Comparison of ENCODE assay signal across 8 cellular contexts in the genomic region with DNA sequence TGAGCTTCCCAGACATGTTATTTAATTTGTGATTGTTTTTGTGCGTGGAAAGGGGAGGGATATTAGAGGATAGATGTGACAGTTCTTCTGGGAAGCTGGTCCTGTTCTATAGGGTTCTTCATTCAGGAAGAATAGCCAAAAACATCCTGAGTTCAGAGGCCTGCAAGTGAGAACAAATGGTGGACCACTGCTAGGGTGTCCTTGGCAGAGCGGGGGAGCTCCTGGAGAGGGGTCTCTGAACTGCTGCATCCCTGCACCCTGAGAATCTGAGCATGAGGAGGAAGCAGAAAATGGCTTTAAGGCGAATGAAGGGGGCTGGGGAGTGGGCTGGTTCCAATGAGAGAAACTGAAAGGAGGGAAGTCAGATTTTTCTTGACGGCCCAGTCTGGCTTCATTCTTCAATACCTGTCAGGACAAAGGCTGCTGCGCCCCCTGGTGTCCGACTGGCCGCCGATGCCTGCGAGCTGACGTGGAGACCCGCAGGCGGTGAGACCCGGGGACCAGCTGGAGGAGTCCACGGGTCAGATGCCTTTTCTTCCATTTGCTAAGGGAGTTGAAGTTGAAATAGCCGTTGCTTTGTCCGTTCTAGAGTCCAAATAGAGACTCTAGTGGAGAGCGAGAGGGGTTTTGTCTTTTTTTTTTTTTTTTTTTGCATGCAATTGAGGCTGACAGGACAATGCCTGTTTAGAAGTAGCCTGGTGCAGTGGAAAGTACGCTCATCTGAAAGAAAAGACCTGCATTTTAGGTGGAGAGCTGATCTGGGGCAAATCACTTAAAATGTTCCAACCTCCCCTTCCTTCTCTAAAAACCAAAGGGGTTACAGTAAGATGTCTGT. TPM values are rescaled to one million over a fixed set of nuclear protein-coding genes. Genes with fewer than 3 reads are reported as not detected.
DNase-seq lines count a peak whose midpoint lies in the region; ATAC-seq and TF ChIP-seq lines count a peak whose summit lies in the region.

No MANE protein-coding gene starts in this region.

- H3K36me3 ChIP-seq in KMS-11 (ENCODE audit: insufficient read depth) (no peaks in the 10 kb centered on the region), osteoblast (ENCODE audit: insufficient read depth, low read length) (no peaks in the 10 kb centered on the region)

- H3K4me2 ChIP-seq in KMS-11 (peak overlapping the region; percentile 36; the same call in 1 of the 2 replicates), osteoblast (ENCODE audit: insufficient read depth, low read length) (peak overlapping the region; percentile 66)

- TF ChIP-seq CTCF in KMS-11 (conservative IDR thresholded peaks at IDR 0.05; ENCODE audit: low read depth, low read length) (peak; percentile 87), foreskin fibroblast (IDR thresholded peaks at IDR 0.05; ENCODE audit: low read depth, low read length) (peak; percentile 93), osteoblast (IDR thresholded peaks at IDR 0.05; ENCODE audit: extremely low read depth, low read depth, low read length) (peak; percentile 90)

- no peaks in the 10 kb centered on the region for H4K20me1 ChIP-seq in KMS-11 (ENCODE audit: insufficient read depth)
- H4K20me1 ChIP-seq in osteoblast (ENCODE audit: insufficient read depth, low read length), result no peaks in the 10 kb centered on the region

- H3K9me3 ChIP-seq in osteoblast (ENCODE audit: low read depth, low read length), result no peaks in the 10 kb centered on the region

- H2AFZ ChIP-seq in KMS-11 (ENCODE audit: low read depth) (peak overlapping the region; percentile 26; the same call in 1 of the 2 replicates), osteoblast (ENCODE audit: low read length) (peak overlapping the region; percentile 77)

- no peaks in the 10 kb centered on the region for H3K79me2 ChIP-seq in KMS-11 (ENCODE audit: insufficient read depth, low read depth)
- no peaks in the 10 kb centered on the region for H3K79me2 ChIP-seq in osteoblast (ENCODE audit: insufficient read depth, low read length)

- no peaks in the 10 kb centered on the region for H3K27me3 ChIP-seq in KMS-11 (ENCODE audit: insufficient read depth, low read depth)
- H3K27me3 ChIP-seq in osteoblast (ENCODE audit: insufficient read depth, low read length), result peaks cover 64% of the 10 kb centered on the region

- ATAC-seq in GM21786 (IDR thresholded peaks at IDR 0.05; ENCODE audit: unreplicated experiment), result peak; percentile 83

- H3K27ac ChIP-seq in KMS-11 (no peak overlapping the region), osteoblast (ENCODE audit: low read depth, low read length) (no peak overlapping the region), temporal lobe (ENCODE audit: low read depth, low read length) (peak overlapping the region; percentile 71)

- no peak overlapping the region for H3K9ac ChIP-seq in KMS-11

- DNase-seq in EL, result peak; percentile 71
- peak; percentile 79 for DNase-seq in RPMI8226
- DNase-seq in activated effector memory CD4-positive, alpha-beta T cell treated with Interleukin-2 at 50 U/mL for 16 hours, result peak; percentile 49
- peak; percentile 47 to 89 for DNase-seq in foreskin fibroblast
- peak; percentile 94 for DNase-seq in osteoblast (ENCODE audit: insufficient read length, low spot score, missing footprints)

- H3K4me1 ChIP-seq in KMS-11 (ENCODE audit: low read depth, poor library complexity, severe bottlenecking) (no peaks in the 10 kb centered on the region), osteoblast (ENCODE audit: insufficient read depth, low read length) (peaks cover 7% of the 10 kb centered on the region)

- H3K4me3 ChIP-seq in KMS-11 (IDR thresholded peaks at IDR 0.05; ENCODE audit: insufficient read depth, low read depth, low read length), result no peak overlapping the region
- H3K4me3 ChIP-seq in foreskin fibroblast (ENCODE audit: low read depth in 1 of 2, low read length in 2 of 2), result no peak overlapping the region
- peak overlapping the region; percentile 34 for H3K4me3 ChIP-seq in osteoblast (ENCODE audit: insufficient read depth, low read length)

RNA-seq across cellular contexts. Expression of gene NFIB, which starts 39.5 kb away (rescaled TPM):
- total RNA-seq in osteoblast (21.0 and 26.2 TPM in 2 replicates), temporal lobe (139 TPM)
